ENCODE assay signal across 11 cellular contexts in genomic region chr9:37121881-37122280, GRCh38. TPM values are rescaled to one million over a fixed set of nuclear protein-coding genes. Genes with fewer than 3 reads are reported as not detected.
DNase-seq lines count a peak whose midpoint lies in the region; ATAC-seq and TF ChIP-seq lines count a peak whose summit lies in the region.
"Had no signal": no experiment of that assay in that cellular context is flagged by ENCODE, and none has a peak within 500 bp of the region (broad histone marks: within the 10 kb centered on the region; RNA-seq: fewer than 3 reads in every experiment).

No MANE protein-coding gene starts in this region.

- H3K27me3 Mint-ChIP-seq in CD8-positive, alpha-beta T cell (ENCODE audit: low read depth), result no peaks in the 10 kb centered on the region
- no peaks in the 10 kb centered on the region for H3K27me3 Mint-ChIP-seq in MCF 10A (ENCODE audit: insufficient read depth, unreplicated experiment)
- H3K27me3 Mint-ChIP-seq in naive thymus-derived CD8-positive, alpha-beta T cell, result peaks cover 0 to 2% (median 0%) of the 10 kb centered on the region in 5 donors

- H3K36me3 Mint-ChIP-seq in CD8-positive, alpha-beta T cell, result peaks cover 9% of the 10 kb centered on the region
- peaks cover 8% of the 10 kb centered on the region for H3K36me3 Mint-ChIP-seq in MCF 10A (ENCODE audit: insufficient read depth, unreplicated experiment)
- H3K36me3 Mint-ChIP-seq in naive thymus-derived CD8-positive, alpha-beta T cell, result peaks cover 0 to 3% (median 3%) of the 10 kb centered on the region in 3 donors

- 70 to 77% (median 77%) methylated on average over 4 of the region's 4 CpGs for WGBS in heart left ventricle, 4 donors

- H3K4me3 ChIP-seq in CD8-positive, alpha-beta T cell (ENCODE audit: low read depth, low read length), result peak overlapping the region; percentile 66
- peak overlapping the region; percentile 87 for H3K4me3 ChIP-seq in LNCaP clone FGC (ENCODE audit: low read depth, low read length)
- peak overlapping the region in 6 of 12 donors; percentile 80 to 96 (median 92) for H3K4me3 ChIP-seq in heart left ventricle

- intact Hi-C loops in CD8-positive, alpha-beta T cell (cut with DNase I, micrococcal nuclease), result loop anchor here (2.0 to 10.0 kb wide), 6 partner anchors 25 to 637 kb away; partner anchors contain the start of genes GRHPR (in 1 of the 2) and TOMM5 (in 1 of the 2)
- intact Hi-C loops in MCF 10A (cut with micrococcal nuclease) (loop anchor here (2.0 to 5.0 kb wide), 2 partner anchors 43 to 90 kb away; no protein-coding TSS in a partner anchor), posterior cingulate gyrus (cut with DNase I) (no loop called here), heart left ventricle (cut with DNase I) (loop anchor here in 3 of 10 donors (2.0 to 5.0 kb wide), 2 partner anchors 40 to 43 kb away; no protein-coding TSS in a partner anchor)

- no peak for DNase-seq in CD8-positive, alpha-beta T cell
- DNase-seq in LNCaP clone FGC (ENCODE audit: low read depth) (no peak), MCF 10A (ENCODE audit: unreplicated experiment) (no peak), posterior cingulate gyrus (no peak), 8988T (no peak), heart left ventricle (no peak)
- DNase-seq in naive thymus-derived CD8-positive, alpha-beta T cell, result no peak
- DNase-seq: activated CD4-positive, CD25-positive, alpha-beta regulatory T cell had no signal

- no peak for TF ChIP-seq POLR2A in heart left ventricle (IDR thresholded peaks at IDR 0.05)

- H3K4me1 ChIP-seq in CD8-positive, alpha-beta T cell (ENCODE audit: insufficient read depth, low read length), result peaks cover 31% of the 10 kb centered on the region
- peaks cover 3 to 28% (median 17%) of the 10 kb centered on the region in 12 donors for H3K4me1 ChIP-seq in heart left ventricle
- H3K4me1 ChIP-seq: parathyroid adenoma had no signal

- H3K36me3 ChIP-seq in CD8-positive, alpha-beta T cell (ENCODE audit: insufficient read depth, low read length), result no peaks in the 10 kb centered on the region
- H3K36me3 ChIP-seq in heart left ventricle, result peaks cover 0 to 6% (median 1%) of the 10 kb centered on the region in 9 donors

- ATAC-seq in CD8-positive, alpha-beta T cell, result no peak
- ATAC-seq in naive thymus-derived CD8-positive, alpha-beta T cell, result no peak
- no peak for ATAC-seq in HG03571 (IDR thresholded peaks at IDR 0.05; ENCODE audit: unreplicated experiment)
- no peak for ATAC-seq in heart left ventricle

- H3K9me3 Mint-ChIP-seq in CD8-positive, alpha-beta T cell, result peaks cover 6% of the 10 kb centered on the region
- no peaks in the 10 kb centered on the region for H3K9me3 Mint-ChIP-seq in MCF 10A (ENCODE audit: unreplicated experiment)
- H3K9me3 Mint-ChIP-seq in naive thymus-derived CD8-positive, alpha-beta T cell, result peaks cover 0 to 6% (median 0%) of the 10 kb centered on the region in 9 donors

- H3K27me3 ChIP-seq in CD8-positive, alpha-beta T cell (ENCODE audit: insufficient read depth, low read length), result no peaks in the 10 kb centered on the region
- no peaks in the 10 kb centered on the region for H3K27me3 ChIP-seq in heart left ventricle

- BruUV-seq in MCF 10A (replicated peaks; lab: Mats Ljungman, UMichigan), result no TSS peak

- peak overlapping the region; percentile 97 for H3K4me3 Mint-ChIP-seq in CD8-positive, alpha-beta T cell
- peak overlapping the region; percentile 80 for H3K4me3 Mint-ChIP-seq in MCF 10A (ENCODE audit: unreplicated experiment)
- H3K4me3 Mint-ChIP-seq in naive thymus-derived CD8-positive, alpha-beta T cell, result peak overlapping the region; percentile 86 to 99 (median 96)

- H3K27ac ChIP-seq in CD8-positive, alpha-beta T cell (ENCODE audit: low read depth, low read length), result no peak overlapping the region
- no peak overlapping the region for H3K27ac ChIP-seq in heart left ventricle
- H3K27ac ChIP-seq: epithelial cell of prostate, parathyroid adenoma had no signal

- no peaks in the 10 kb centered on the region for H3K9me3 ChIP-seq in CD8-positive, alpha-beta T cell (ENCODE audit: low read length)
- no peaks in the 10 kb centered on the region for H3K9me3 ChIP-seq in heart left ventricle

- POLR2A ChIA-PET in CD8-positive, alpha-beta T cell (lab: Charles Lee), result interaction anchor here (1.2 to 4.6 kb wide), 3 partner anchors 16 to 175 kb away, joined by 3 to 40 read pairs (median 5); no protein-coding TSS in a partner anchor
- POLR2A ChIA-PET in MCF 10A (lab: Yijun Ruan, JAX), result interaction anchor here (0.8 to 4.2 kb wide), 6 partner anchors 14 to 650 kb away, joined by 3 to 63 read pairs (median 3); no protein-coding TSS in a partner anchor
- POLR2A ChIA-PET in naive thymus-derived CD8-positive, alpha-beta T cell (lab: Charles Lee), result interaction anchor here (1.3 to 2.1 kb wide), 4 partner anchors 10 to 85 kb away, joined by 3 to 19 read pairs (median 4); no protein-coding TSS in a partner anchor

- H3K4me1 Mint-ChIP-seq in CD8-positive, alpha-beta T cell (ENCODE audit: low read depth), result peaks cover 41% of the 10 kb centered on the region
- H3K4me1 Mint-ChIP-seq in MCF 10A (ENCODE audit: insufficient read depth, unreplicated experiment), result peaks cover 17% of the 10 kb centered on the region
- H3K4me1 Mint-ChIP-seq in naive thymus-derived CD8-positive, alpha-beta T cell, result peaks cover 20 to 43% (median 35%) of the 10 kb centered on the region in 4 donors

- CTCF ChIA-PET in CD8-positive, alpha-beta T cell (lab: Charles Lee), result interaction anchor here (1.0 kb wide), 1 partner anchor 24 kb away, joined by 3 read pairs; no protein-coding TSS in a partner anchor
- CTCF ChIA-PET in MCF 10A (lab: Yijun Ruan, JAX), result no interaction called here

- TF ChIP-seq CTCF in CD8-positive, alpha-beta T cell (IDR thresholded peaks at IDR 0.05), result no peak
- TF ChIP-seq CTCF in LNCaP clone FGC (IDR thresholded peaks at IDR 0.05; ENCODE audit: control insufficient read depth, extremely low read depth, insufficient read depth) (no peak), MCF 10A (IDR thresholded peaks at IDR 0.05; ENCODE audit: unreplicated experiment) (no peak), heart left ventricle (IDR thresholded peaks at IDR 0.05) (no peak)

- H3K27ac Mint-ChIP-seq in CD8-positive, alpha-beta T cell, result peak overlapping the region; percentile 98
- H3K27ac Mint-ChIP-seq in MCF 10A (ENCODE audit: low read depth, unreplicated experiment), result peak overlapping the region; percentile 95
- peak overlapping the region in 8 of 10 donors; percentile 65 to 99 (median 96) for H3K27ac Mint-ChIP-seq in naive thymus-derived CD8-positive, alpha-beta T cell

RNA-seq across cellular contexts. Expression of gene ZCCHC7, which starts 1.5 kb away (rescaled TPM):
- 10 to 100 TPM; 35.2 to 39.5 TPM for total RNA-seq in CD8-positive, alpha-beta T cell
- total RNA-seq in MCF 10A (2022) (34.0 and 41.7 TPM in 2 replicates), heart left ventricle (10 to 100 TPM in 3 of 9 donors, 1 to 10 TPM in 6; 4.4 to 14.8 (median 9.1) TPM)
- total RNA-seq in naive thymus-derived CD8-positive, alpha-beta T cell, result 10 to 100 TPM; 51.2 to 56.0 TPM
- polyA plus RNA-seq in naive thymus-derived CD8-positive, alpha-beta T cell, result 10 to 100 TPM; 27.2 to 40.2 (median 38.1) TPM
- polyA plus RNA-seq in heart left ventricle, result 1 to 10 TPM; 3.5 to 4.8 TPM
